ENCODE assay signal across 16 cellular contexts in the genomic region with DNA sequence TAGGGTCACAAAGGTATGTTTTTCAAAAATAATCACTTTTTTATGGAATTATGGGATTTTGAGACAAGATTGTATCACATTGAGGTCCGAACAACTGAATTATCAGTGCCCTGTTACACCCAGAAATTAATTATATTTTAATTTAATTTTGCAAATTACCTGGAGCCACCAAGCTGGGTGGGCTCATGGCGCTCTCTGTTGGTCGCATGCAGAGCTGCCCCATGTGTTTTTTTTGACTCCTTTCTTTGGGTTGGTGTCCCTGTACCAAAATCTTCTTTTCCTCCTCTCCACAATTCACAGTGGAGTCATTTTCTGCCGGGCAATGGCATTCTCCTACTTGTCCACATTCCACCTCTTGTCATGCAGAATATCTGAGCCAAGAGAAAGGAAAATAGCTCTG. TPM values are rescaled to one million over a fixed set of nuclear protein-coding genes. Genes with fewer than 3 reads are reported as not detected.
DNase-seq lines count a peak whose midpoint lies in the region; ATAC-seq and TF ChIP-seq lines count a peak whose summit lies in the region.
"Had no signal": no experiment of that assay in that cellular context is flagged by ENCODE, and none has a peak within 500 bp of the region (broad histone marks: within the 10 kb centered on the region; RNA-seq: fewer than 3 reads in every experiment).

No MANE protein-coding gene starts in this region.

- intact Hi-C loops in heart right ventricle (cut with DNase I) (loop anchor here in 7 of 10 donors (2.0 to 5.0 kb wide), 3 partner anchors 56 to 211 kb away; no protein-coding TSS in a partner anchor), left ventricle myocardium superior (cut with micrococcal nuclease) (loop anchor here (5.0 kb wide), 1 partner anchor 211 kb away; no protein-coding TSS in a partner anchor), body of pancreas (cut with DNase I) (no loop called here)

- H3K4me1 ChIP-seq in heart right ventricle (peaks cover 0 to 5% (median 0%) of the 10 kb centered on the region in 9 donors), body of pancreas (no peaks in the 10 kb centered on the region)
- H3K4me1 ChIP-seq: BLaER1 had no signal

- no peak overlapping the region for H3K27ac ChIP-seq in heart right ventricle
- H3K27ac ChIP-seq in body of pancreas = no peak overlapping the region
- H3K27ac ChIP-seq: BLaER1, HL-60, RWPE1 had no signal

- TF ChIP-seq CTCF in heart right ventricle (IDR thresholded peaks at IDR 0.05) (peak; percentile 42 to 71 (median 66)), body of pancreas (IDR thresholded peaks at IDR 0.05) (peak in 6 of 7 experiments; percentile 25 to 59 (median 33))

- H3K4me3 ChIP-seq in heart right ventricle = no peak overlapping the region
- H3K4me3 ChIP-seq in body of pancreas = no peak overlapping the region
- H3K4me3 ChIP-seq: BLaER1, MG63 had no signal

- H3K27me3 ChIP-seq in heart right ventricle = no peaks in the 10 kb centered on the region
- H3K27me3 ChIP-seq in body of pancreas = no peaks in the 10 kb centered on the region
- H3K27me3 ChIP-seq: BLaER1, MG63 had no signal

- TF ChIP-seq POLR2A in body of pancreas (IDR thresholded peaks at IDR 0.05) = no peak

- H3K36me3 ChIP-seq in heart right ventricle (no peaks in the 10 kb centered on the region), body of pancreas (replicated peaks in 1 of 2; ENCODE audit: insufficient read depth in 1 of 2, low read depth in 2 of 2) (no peaks in the 10 kb centered on the region)
- H3K36me3 ChIP-seq: BLaER1, MG63 had no signal

- no peak for ATAC-seq in heart right ventricle
- no peak for ATAC-seq in left ventricle myocardium superior
- no peak for ATAC-seq in body of pancreas
- no peak for ATAC-seq in HG03520 (IDR thresholded peaks at IDR 0.05; ENCODE audit: unreplicated experiment)
- no peak for ATAC-seq in GM18907 (IDR thresholded peaks at IDR 0.05; ENCODE audit: unreplicated experiment)
- ATAC-seq: natural killer cell treated with Interleukin-12 subunit alpha and Interleukin-12 subunit beta and Interleukin-15 and Interleukin-18, amount 100 ng/mL, for 72 hours had no signal

- WGBS in heart right ventricle, 2 donors = 60 to 68% methylated on average over 4 of the region's 4 CpGs
- WGBS in body of pancreas, 2 donors = 43 to 56% methylated on average over 4 of the region's 4 CpGs

- H3K9me3 ChIP-seq in heart right ventricle = no peaks in the 10 kb centered on the region
- H3K9me3 ChIP-seq in body of pancreas = no peaks in the 10 kb centered on the region
- H3K9me3 ChIP-seq: MG63 had no signal

- DNase-seq in heart right ventricle (no peak), left ventricle myocardium superior (no peak), body of pancreas (no peak), iPS-NIHi7 (ENCODE audit: extremely low spot score) (peak; percentile 72), middle frontal gyrus (ENCODE audit: extremely low spot score, low spot score) (no peak), AG20443 (ENCODE audit: low spot score) (no peak)
- DNase-seq: amygdala, MG63, NCI-H446, trophoblast cell had no signal

RNA-seq across cellular contexts. Expression of a gene that starts 38.9 kb away (rescaled TPM):
- 1 to 10 TPM in 1 of 10 donors, under 1 TPM in 5, not detected in 4; 0.15 to 1.3 (median 0.24) TPM for total RNA-seq in heart right ventricle
- polyA plus RNA-seq in heart right ventricle = under 1 TPM; 0.12 to 0.22 TPM
- total RNA-seq in left ventricle myocardium superior = 0.45 TPM
- not detected for total RNA-seq in body of pancreas
- total RNA-seq: natural killer cell treated with Interleukin-12 subunit alpha and Interleukin-12 subunit beta and Interleukin-15 and Interleukin-18, amount 100 ng/mL, for 72 hours had no signal
